9 cellular contexts compared by ENCODE assay signal in the genomic region with DNA sequence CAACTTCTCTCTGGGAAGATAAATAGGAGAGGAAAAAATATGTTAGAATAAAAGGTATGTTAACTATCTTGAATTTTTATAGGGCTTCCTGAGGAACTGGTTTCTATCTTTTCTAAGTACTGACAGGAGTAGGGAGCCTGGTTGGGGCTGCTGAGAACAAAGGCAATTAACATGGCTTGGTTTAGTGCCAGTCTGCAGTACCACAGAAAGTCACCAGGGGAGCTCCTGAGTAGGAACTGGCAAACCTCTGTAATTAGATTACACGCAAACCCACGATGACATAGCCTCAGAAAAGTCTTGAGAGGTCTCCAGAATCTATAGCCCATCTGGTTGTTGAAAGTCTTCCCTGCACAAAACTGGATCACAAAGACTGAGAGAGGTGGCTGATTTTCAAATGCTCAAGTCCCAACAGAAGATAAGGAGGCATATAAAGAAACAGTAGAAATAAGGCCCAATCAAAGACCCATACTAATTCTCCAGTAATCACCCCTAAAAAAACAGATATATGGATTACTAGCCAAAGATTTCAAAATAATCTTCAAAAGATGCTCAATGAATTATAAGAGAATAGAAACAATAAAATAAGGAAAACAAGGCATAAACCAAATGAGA. TPM values are rescaled to one million over a fixed set of nuclear protein-coding genes. Genes with fewer than 3 reads are reported as not detected.
A peak's percentile ranks its signal among the peaks of the same experiment; 100 is the strongest.
DNase-seq lines count a peak whose midpoint lies in the region; ATAC-seq and TF ChIP-seq lines count a peak whose summit lies in the region.
"Had no signal": no experiment of that assay in that cellular context is flagged by ENCODE, and none has a peak within 500 bp of the region (broad histone marks: within the 10 kb centered on the region; RNA-seq: fewer than 3 reads in every experiment).

No MANE protein-coding gene starts in this region.

- in situ Hi-C loops in Panc1 (cut with HindIII; ENCODE audit: low pct_unique_long_range_greater_than_20kb, low sequenced_read_pairs), result no loop called here

- no peaks in the 10 kb centered on the region for H3K36me3 ChIP-seq in Panc1 (ENCODE audit: control insufficient read depth, insufficient read depth, low read length)
- no peaks in the 10 kb centered on the region for H3K36me3 ChIP-seq in stomach
- no peaks in the 10 kb centered on the region for H3K36me3 ChIP-seq in spleen
- H3K36me3 ChIP-seq: SJSA1 had no signal

- peaks cover 12% of the 10 kb centered on the region for H3K9me3 Mint-ChIP-seq in Calu3 (ENCODE audit: low read depth, unreplicated experiment)

- POLR2A ChIA-PET in Panc1 (lab: Charles Lee), result no interaction called here

- H3K27ac Mint-ChIP-seq in Calu3 (ENCODE audit: unreplicated experiment), result no peak overlapping the region

- no peaks in the 10 kb centered on the region for H3K4me1 ChIP-seq in Panc1 (ENCODE audit: control insufficient read depth, insufficient read depth, low read length)
- no peaks in the 10 kb centered on the region for H3K4me1 ChIP-seq in stomach
- no peaks in the 10 kb centered on the region for H3K4me1 ChIP-seq in spleen
- H3K4me1 ChIP-seq: SJSA1 had no signal

- TF ChIP-seq POLR2A in stomach (IDR thresholded peaks at IDR 0.05) (no peak), spleen (IDR thresholded peaks at IDR 0.05) (no peak)

- H3K9me3 ChIP-seq in Panc1 (ENCODE audit: control insufficient read depth, insufficient read depth, low read depth, low read length) (no peaks in the 10 kb centered on the region), stomach (peaks cover 0 to 21% (median 0%) of the 10 kb centered on the region in 4 donors), spleen (peaks cover 0 to 28% (median 16%) of the 10 kb centered on the region in 8 donors)

- TF ChIP-seq EP300 in stomach (IDR thresholded peaks at IDR 0.05), result no peak

- BruUV-seq in Calu3 (replicated peaks; lab: Mats Ljungman, UMichigan) (no TSS peak), Panc1 (replicated peaks; lab: Mats Ljungman, UMichigan) (no TSS peak)

- WGBS in stomach, 5 donors, result 15 to 23% (median 20%) methylated on average over 2 of the region's 2 CpGs
- WGBS in spleen, 5 donors, result 15 to 49% (median 29%) methylated on average over 2 of the region's 2 CpGs

- DNase-seq in Calu3 (peak; percentile 62), Panc1 (ENCODE audit: low read depth, low spot score) (peak; percentile 27), fibroblast of the conjunctiva (ENCODE audit: low read depth) (peak; percentile 17), stomach (no peak), NCI-H345 (lab: John Stamatoyannopoulos, UW) (no peak), spleen (no peak)

- CTCF ChIA-PET in Calu3 (lab: Charles Lee) (interaction anchor here (1.5 kb wide), 1 partner anchor 14 kb away, joined by 4 read pairs; no protein-coding TSS in a partner anchor), Panc1 (lab: Charles Lee) (no interaction called here)

- H3K4me3 ChIP-seq in Panc1 (ENCODE audit: low read depth in 2 of 2, low read length in 2 of 2), result no peak overlapping the region
- H3K4me3 ChIP-seq in stomach, result no peak overlapping the region
- H3K4me3 ChIP-seq in spleen, result no peak overlapping the region
- H3K4me3 ChIP-seq: SJSA1 had no signal

- no peaks in the 10 kb centered on the region for H3K27me3 Mint-ChIP-seq in Calu3 (ENCODE audit: unreplicated experiment)

- intact Hi-C loops in Calu3 (cut with micrococcal nuclease; ENCODE audit: unreplicated experiment), result loop anchor here (10.0 kb wide), 1 partner anchor 481 kb away; no protein-coding TSS in a partner anchor
- intact Hi-C loops in Panc1 (cut with micrococcal nuclease; ENCODE audit: unreplicated experiment), result no loop called here
- intact Hi-C loops in stomach (cut with DNase I; ENCODE audit: low total_unique reads), result no loop called here
- intact Hi-C loops in spleen (cut with DNase I; ENCODE audit: low total_unique reads), result no loop called here

- no peaks in the 10 kb centered on the region for H3K27me3 ChIP-seq in Panc1 (ENCODE audit: control insufficient read depth, insufficient read depth, low read length)
- no peaks in the 10 kb centered on the region for H3K27me3 ChIP-seq in stomach
- no peaks in the 10 kb centered on the region for H3K27me3 ChIP-seq in spleen (replicated peaks in 1 of 7)
- H3K27me3 ChIP-seq: SJSA1 had no signal

- H3K27ac ChIP-seq in Panc1 (ENCODE audit: low read length), result no peak overlapping the region
- no peak overlapping the region for H3K27ac ChIP-seq in stomach
- no peak overlapping the region for H3K27ac ChIP-seq in spleen
- H3K27ac ChIP-seq: SJSA1 had no signal

- TF ChIP-seq CTCF in Calu3 (IDR thresholded peaks at IDR 0.05; ENCODE audit: unreplicated experiment), result peak; percentile 44
- TF ChIP-seq CTCF in Panc1 (IDR thresholded peaks at IDR 0.05), result peak; percentile 33
- peak in 1 of 7 experiments; percentile 8 for TF ChIP-seq CTCF in stomach (IDR thresholded peaks at IDR 0.05)
- TF ChIP-seq CTCF in spleen (IDR thresholded peaks at IDR 0.05 in 8 of 11, conservative IDR thresholded peaks at IDR 0.05 in 3 of 11), result peak in 3 of 11 experiments; percentile 1 to 21 (median 16)

- H3K36me3 Mint-ChIP-seq in Calu3 (ENCODE audit: insufficient read depth, unreplicated experiment), result no peaks in the 10 kb centered on the region

- ATAC-seq in GM18870 (IDR thresholded peaks at IDR 0.05; ENCODE audit: unreplicated experiment) (peak; percentile 79), HG03103 (IDR thresholded peaks at IDR 0.05; ENCODE audit: low read depth, unreplicated experiment) (peak; percentile 89), Panc1 (no peak)

- H3K4me3 Mint-ChIP-seq in Calu3 (ENCODE audit: low read depth, unreplicated experiment), result no peak overlapping the region

- H3K4me1 Mint-ChIP-seq in Calu3 (ENCODE audit: low read depth, unreplicated experiment), result no peaks in the 10 kb centered on the region

RNA-seq across cellular contexts. Expression of a gene that starts 11.7 kb away (rescaled TPM):
- not detected in 2 replicates for total RNA-seq in Calu3 (2022)
- not detected for total RNA-seq in Panc1 (2021; ENCODE audit: unreplicated experiment)
- polyA plus RNA-seq in Panc1 (2012; ENCODE audit: insufficient read length), result not detected
- 1 to 10 TPM in 1 of 5 donors, not detected in 4; 1.3 TPM for total RNA-seq in stomach
- not detected for polyA plus RNA-seq in stomach
- total RNA-seq in spleen, result under 1 TPM in 1 of 7 donors, not detected in 6; 0.23 TPM
- polyA plus RNA-seq in spleen, result not detected
- total RNA-seq: SJSA1 had no signal

Comparison
In these comparisons a context has a peak if more than half of its experiments do, and no peak if none do; other contexts are left out.
1. DNase-seq: peak in Calu3 (single experiment), Panc1 (single experiment) and fibroblast of the conjunctiva (single experiment); none in stomach (single experiment), NCI-H345 (single experiment) and spleen (single experiment).